ENCODE assay signal across 13 cellular contexts in genomic region chr17:40487371-40488020, GRCh38. TPM values are rescaled to one million over a fixed set of nuclear protein-coding genes. Genes with fewer than 3 reads are reported as not detected.
DNase-seq lines count a peak whose midpoint lies in the region; ATAC-seq and TF ChIP-seq lines count a peak whose summit lies in the region.
"Had no signal": no experiment of that assay in that cellular context is flagged by ENCODE, and none has a peak within 500 bp of the region (broad histone marks: within the 10 kb centered on the region; RNA-seq: fewer than 3 reads in every experiment).

No MANE protein-coding gene starts in this region.

- H3K27ac Mint-ChIP-seq in effector memory CD8-positive, alpha-beta T cell = peak overlapping the region in 1 of 2 donors; percentile 80
- H3K27ac Mint-ChIP-seq: nephron progenitor cell; stimulated activated naive CD8-positive, alpha-beta T cell treated with anti-CD3 and anti-CD28 coated beads, Interleukin-15, amount 100 ng/mL, for 72 hours had no signal

- no peaks in the 10 kb centered on the region for H3K79me2 ChIP-seq in trophoblast cell (ENCODE audit: control insufficient read depth, insufficient read depth, low read length, poor library complexity)

- H3K4me3 Mint-ChIP-seq in effector memory CD8-positive, alpha-beta T cell = no peak overlapping the region
- H3K4me3 Mint-ChIP-seq: nephron progenitor cell; stimulated activated naive CD8-positive, alpha-beta T cell treated with anti-CD3 and anti-CD28 coated beads, Interleukin-15, amount 100 ng/mL, for 72 hours had no signal

- H3K23ac ChIP-seq in trophoblast cell (ENCODE audit: low read length) = no peak overlapping the region

- no peak for ATAC-seq in effector memory CD8-positive, alpha-beta T cell (replicated peaks)
- ATAC-seq: left lung; stimulated activated naive CD8-positive, alpha-beta T cell treated with anti-CD3 and anti-CD28 coated beads, Interleukin-15, amount 100 ng/mL, for 72 hours had no signal

- H3K27ac ChIP-seq in AG04450 (ENCODE audit: low read depth, low read length) (peak overlapping the region; percentile 100), trophoblast cell (ENCODE audit: low read depth, low read length) (no peak overlapping the region)

- no peak overlapping the region for H2BK12ac ChIP-seq in trophoblast cell (ENCODE audit: low read length)

- H3K4me3 ChIP-seq in AG04450 (ENCODE audit: low read depth, low read length) = no peak overlapping the region
- no peak overlapping the region for H3K4me3 ChIP-seq in epithelial cell of esophagus (ENCODE audit: low read length)
- H3K4me3 ChIP-seq in trophoblast cell (ENCODE audit: low read depth, low read length) = no peak overlapping the region
- H3K4me3 ChIP-seq: left lung had no signal

- H2BK120ac ChIP-seq in trophoblast cell (ENCODE audit: insufficient read depth, low read length, poor library complexity) = no peak overlapping the region

- no peak overlapping the region for H4K12ac ChIP-seq in trophoblast cell (ENCODE audit: low read depth, low read length)

- no peak overlapping the region for H3K4me2 ChIP-seq in trophoblast cell (ENCODE audit: low read length)

- H3K27me3 Mint-ChIP-seq in effector memory CD8-positive, alpha-beta T cell = no peaks in the 10 kb centered on the region
- H3K27me3 Mint-ChIP-seq: stimulated activated naive CD8-positive, alpha-beta T cell treated with anti-CD3 and anti-CD28 coated beads, Interleukin-15, amount 100 ng/mL, for 72 hours had no signal

- peaks cover 28 to 39% of the 10 kb centered on the region in 2 experiments for H3K4me1 ChIP-seq in trophoblast cell (ENCODE audit: control insufficient read depth in 1 of 2, insufficient read depth in 2 of 2, low read length in 2 of 2)

- no peak overlapping the region for H3K4ac ChIP-seq in trophoblast cell (ENCODE audit: low read depth, low read length)

- no peak overlapping the region for H4K91ac ChIP-seq in trophoblast cell (ENCODE audit: low read depth, low read length)

- POLR2A ChIA-PET in AG04450 (lab: Yijun Ruan, JAX) = interaction anchor here (1.1 to 3.6 kb wide), 3 partner anchors 16 to 45 kb away, joined by 4 to 28 read pairs (median 15); no protein-coding TSS in a partner anchor

- DNase-seq in AG04450 (ENCODE audit: low read depth, low spot score) (no peak), epithelial cell of esophagus (ENCODE audit: low read depth) (peak; percentile 55), trophoblast cell (no peak), epidermal melanocyte (ENCODE audit: insufficient read length, low spot score) (no peak), cerebellar cortex (ENCODE audit: low spot score) (no peak)
- no peak for DNase-seq in activated CD8-positive, alpha-beta memory T cell treated with anti-CD3 and anti-CD28 coated beads, Interleukin-2, amount 50 U/mL, for 4 hours
- DNase-seq in effector memory CD8-positive, alpha-beta T cell = no peak
- DNase-seq: amniotic stem cell; GOT3; left lung; nephron progenitor cell; stimulated activated naive CD8-positive, alpha-beta T cell treated with anti-CD3 and anti-CD28 coated beads, Interleukin-15, amount 100 ng/mL, for 72 hours had no signal

- H3K9me3 Mint-ChIP-seq in effector memory CD8-positive, alpha-beta T cell = no peaks in the 10 kb centered on the region
- H3K9me3 Mint-ChIP-seq: nephron progenitor cell; stimulated activated naive CD8-positive, alpha-beta T cell treated with anti-CD3 and anti-CD28 coated beads, Interleukin-15, amount 100 ng/mL, for 72 hours had no signal

- peaks cover 49 to 63% of the 10 kb centered on the region in 2 donors for H3K4me1 Mint-ChIP-seq in effector memory CD8-positive, alpha-beta T cell (ENCODE audit: low read depth in 2 of 2)

- no peak overlapping the region for H4K8ac ChIP-seq in trophoblast cell (ENCODE audit: low read depth, low read length)

- no peak overlapping the region for H2BK5ac ChIP-seq in trophoblast cell (ENCODE audit: low read depth, low read length, poor library complexity)

- TF ChIP-seq RAD21 in Ishikawa (IDR thresholded peaks at IDR 0.05; ENCODE audit: low read depth) = no peak

- H3K9me3 ChIP-seq in AG04450 (ENCODE audit: control insufficient read depth, insufficient read depth, low read length) (no peaks in the 10 kb centered on the region), trophoblast cell (ENCODE audit: insufficient read depth, low read depth, low read length) (no peaks in the 10 kb centered on the region)
- H3K9me3 ChIP-seq: left lung had no signal

- H3K27me3 ChIP-seq in AG04450 (ENCODE audit: control insufficient read depth, insufficient read depth, low read length) (no peaks in the 10 kb centered on the region), trophoblast cell (ENCODE audit: insufficient read depth, low read length) (no peaks in the 10 kb centered on the region)
- H3K27me3 ChIP-seq: left lung had no signal

- no peak overlapping the region for H3K9ac ChIP-seq in trophoblast cell (ENCODE audit: low read length)

- H3K79me1 ChIP-seq in trophoblast cell (ENCODE audit: low read length) = peaks cover 10% of the 10 kb centered on the region

- H2AK5ac ChIP-seq in trophoblast cell (ENCODE audit: low read length) = peak overlapping the region; percentile 7

- no CpG with 5 or more reads among the region's 7 CpGs for WGBS in trophoblast cell (ENCODE audit: extremely low coverage, insufficient coverage, insufficient read length)

- H3K36me3 ChIP-seq in trophoblast cell (ENCODE audit: control insufficient read depth in 1 of 2, insufficient read depth in 2 of 2, low read length in 2 of 2) = no peaks in the 10 kb centered on the region
- H3K36me3 ChIP-seq: left lung had no signal

- TF ChIP-seq CTCF in AG04450 (IDR thresholded peaks at IDR 0.05; ENCODE audit: low read depth, low read length) = no peak
- no peak for TF ChIP-seq CTCF in epithelial cell of esophagus (IDR thresholded peaks at IDR 0.05; ENCODE audit: insufficient read depth, low read depth, low read length, missing control alignments)

- no peak for TF ChIP-seq EP300 in Ishikawa (IDR thresholded peaks at IDR 0.05; ENCODE audit: borderline replicate concordance)

- no peak overlapping the region for H3K14ac ChIP-seq in trophoblast cell (ENCODE audit: low read length)

- no peak overlapping the region for H2AFZ ChIP-seq in trophoblast cell (ENCODE audit: insufficient read depth, low read length, poor library complexity)

- CTCF ChIA-PET in AG04450 (lab: Charles Lee) = interaction anchor here (0.6 to 4.5 kb wide), 4 partner anchors 11 to 47 kb away, joined by 4 to 33 read pairs (median 6); no protein-coding TSS in a partner anchor

- no peak overlapping the region for H3K18ac ChIP-seq in trophoblast cell (ENCODE audit: low read length)

- H3K36me3 Mint-ChIP-seq in effector memory CD8-positive, alpha-beta T cell (ENCODE audit: insufficient read depth) = no peaks in the 10 kb centered on the region

TF ChIP-seq in Ishikawa, 13 proteins besides CTCF, POLR2A, EP300 and RAD21:
- TF ChIP-seq CEBPB (IDR thresholded peaks at IDR 0.05) (no peak), TCF12 (IDR thresholded peaks at IDR 0.05; ENCODE audit: low read depth) (no peak), ZBTB7A (IDR thresholded peaks at IDR 0.05; ENCODE audit: low read depth) (0 out of 2 replicates have a peak, but pooled peaks have one; percentile 9)
TF ChIP-seq in Ishikawa: peak in this region for 1.

RNA-seq across cellular contexts. Expression of gene TNS4, which starts 13.9 kb away (rescaled TPM):
- polyA plus RNA-seq in AG04450 (2011; rRNA removed) = 0.07 and 0.10 TPM in 2 replicates
- polyA minus RNA-seq in AG04450 (2011; rRNA and poly(A)+ RNA removed) = 0.04 and 0.09 TPM in 2 replicates
- polyA plus RNA-seq in trophoblast cell (2013) = 0.79 and 1.1 TPM in 2 replicates

RNA-seq across cellular contexts. Expression of gene IGFBP4, which starts 44.2 kb away (rescaled TPM):
- polyA plus RNA-seq in AG04450 (2011; rRNA removed) = 1,026 and 1,343 TPM in 2 replicates
- polyA minus RNA-seq in AG04450 (2011; rRNA and poly(A)+ RNA removed) = 782 and 1,005 TPM in 2 replicates
- polyA plus RNA-seq in trophoblast cell (2013) = 68.1 and 68.9 TPM in 2 replicates
